Comparison of ENCODE assay signal across 13 cellular contexts in the genomic region with DNA sequence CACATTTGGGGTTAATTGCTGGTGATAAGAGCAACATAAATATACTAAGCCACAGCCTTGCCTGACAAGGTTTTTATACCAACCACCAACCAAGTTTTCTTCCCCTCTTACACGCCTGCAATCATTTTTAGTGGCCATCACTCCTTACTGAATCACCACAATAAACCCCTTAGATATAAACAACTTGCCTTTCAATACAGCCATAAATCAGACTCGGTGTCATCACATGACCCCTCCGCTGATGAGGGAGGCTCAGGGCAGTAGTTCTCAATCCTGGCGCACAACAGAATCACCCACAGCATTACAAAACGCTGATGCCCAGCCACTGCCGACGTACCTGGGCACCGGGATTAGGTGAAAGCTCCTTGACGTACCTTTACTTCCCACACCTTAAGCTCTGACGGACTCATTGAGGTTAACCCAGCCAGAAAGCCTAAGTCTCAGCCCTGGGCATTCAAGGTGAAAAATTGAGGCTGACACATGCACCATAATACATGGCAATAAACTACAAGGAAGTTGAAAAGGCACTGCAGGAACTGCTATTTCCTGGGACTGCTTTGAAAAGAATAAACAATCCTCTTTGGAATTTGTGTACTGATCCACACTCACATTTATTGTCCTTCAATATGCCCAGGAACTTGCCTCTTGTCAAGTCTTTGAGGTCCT. TPM values are rescaled to one million over a fixed set of nuclear protein-coding genes. Genes with fewer than 3 reads are reported as not detected.
DNase-seq lines count a peak whose midpoint lies in the region; ATAC-seq and TF ChIP-seq lines count a peak whose summit lies in the region.
"Had no signal": no experiment of that assay in that cellular context is flagged by ENCODE, and none has a peak within 500 bp of the region (broad histone marks: within the 10 kb centered on the region; RNA-seq: fewer than 3 reads in every experiment).

No MANE protein-coding gene starts in this region.

- peaks cover 0 to 56% (median 24%) of the 10 kb centered on the region in 4 donors for H3K4me1 ChIP-seq in stomach
- H3K4me1 ChIP-seq: suprapubic skin had no signal

- peaks cover 0 to 3% (median 0%) of the 10 kb centered on the region in 3 donors for H3K27me3 ChIP-seq in stomach
- H3K27me3 ChIP-seq: suprapubic skin had no signal

- no peak overlapping the region for H3K27ac Mint-ChIP-seq in T-helper 2 cell treated with Interferon-gamma antibody and Interleukin-4, amounts not matched to agents 5 μg/mL and 100 μg/mL, for 36 hours
- H3K27ac Mint-ChIP-seq: activated CD8-positive, alpha-beta T cell treated with anti-CD3 and anti-CD28 coated beads, Interleukin-2, amount 10 ng/mL, durations not matched to agents 7 days and 5 days had no signal

- H3K27ac ChIP-seq in stomach = peak overlapping the region in 4 of 5 donors; percentile 59 to 82 (median 74)
- H3K27ac ChIP-seq: SJSA1, suprapubic skin had no signal

- no peak overlapping the region for H3K4me3 Mint-ChIP-seq in T-helper 2 cell treated with Interferon-gamma antibody and Interleukin-4, amounts not matched to agents 5 μg/mL and 100 μg/mL, for 36 hours
- H3K4me3 Mint-ChIP-seq: activated CD8-positive, alpha-beta T cell treated with anti-CD3 and anti-CD28 coated beads, Interleukin-2, amount 10 ng/mL, durations not matched to agents 7 days and 5 days had no signal

- WGBS in stomach, 5 donors = 70 to 75% (median 73%) methylated on average over 10 of the region's 10 CpGs

- TF ChIP-seq EP300 in stomach (IDR thresholded peaks at IDR 0.05) = no peak

- H3K9me3 Mint-ChIP-seq in T-helper 2 cell treated with Interferon-gamma antibody and Interleukin-4, amounts not matched to agents 5 μg/mL and 100 μg/mL, for 36 hours = no peaks in the 10 kb centered on the region

- TF ChIP-seq POLR2A in stomach (IDR thresholded peaks at IDR 0.05) = no peak

- ATAC-seq in HG03469 (IDR thresholded peaks at IDR 0.05; ENCODE audit: unreplicated experiment) = no peak
- ATAC-seq: activated CD8-positive, alpha-beta T cell treated with anti-CD3 and anti-CD28 coated beads, Interleukin-2, amount 10 ng/mL, durations not matched to agents 7 days and 5 days had no signal

- H3K4me3 ChIP-seq in stomach = no peak overlapping the region
- H3K4me3 ChIP-seq: SJSA1, suprapubic skin had no signal

- H3K36me3 ChIP-seq in stomach = no peaks in the 10 kb centered on the region
- H3K36me3 ChIP-seq: SJSA1, suprapubic skin had no signal

- no peaks in the 10 kb centered on the region for H3K27me3 Mint-ChIP-seq in T-helper 2 cell treated with Interferon-gamma antibody and Interleukin-4, amounts not matched to agents 5 μg/mL and 100 μg/mL, for 36 hours (ENCODE audit: low read depth)

- H3K4me1 Mint-ChIP-seq in T-helper 2 cell treated with Interferon-gamma antibody and Interleukin-4, amounts not matched to agents 5 μg/mL and 100 μg/mL, for 36 hours (ENCODE audit: low read depth) = peaks cover 2% of the 10 kb centered on the region

- TF ChIP-seq CTCF in stomach (IDR thresholded peaks at IDR 0.05) = no peak

- DNase-seq in ELR (ENCODE audit: low read depth) (peak; percentile 13), NCI-H2227 treated with DMSO at 0.1 percent for 48 hours (lab: John Stamatoyannopoulos, UW) (peak; percentile 29), kidney glomerular epithelial cell (lab: John Stamatoyannopoulos, UW) (peak; percentile 64), stomach (no peak), NCI-H2107 (lab: John Stamatoyannopoulos, UW) (no peak)
- no peak for DNase-seq in T-helper 2 cell treated with Interferon-gamma antibody and Interleukin-4, amounts not matched to agents 5 μg/mL and 100 μg/mL, for 36 hours (ENCODE audit: low spot score)
- DNase-seq: activated CD8-positive, alpha-beta T cell treated with anti-CD3 and anti-CD28 coated beads, Interleukin-2, amount 10 ng/mL, durations not matched to agents 7 days and 5 days; mammary epithelial cell; NCI-H2081 had no signal

- intact Hi-C loops in stomach (cut with DNase I; ENCODE audit: low total_unique reads) = no loop called here

- no peaks in the 10 kb centered on the region for H3K9me3 ChIP-seq in stomach
- H3K9me3 ChIP-seq: SJSA1, suprapubic skin had no signal

- no peaks in the 10 kb centered on the region for H3K36me3 Mint-ChIP-seq in T-helper 2 cell treated with Interferon-gamma antibody and Interleukin-4, amounts not matched to agents 5 μg/mL and 100 μg/mL, for 36 hours (ENCODE audit: low read depth)

RNA-seq across cellular contexts. Expression of gene ADCY5, which starts 17.1 kb away (rescaled TPM):
- 10 to 100 TPM in 4 of 5 donors, 1 to 10 TPM in 1; 6.1 to 79.9 (median 28.3) TPM for total RNA-seq in stomach
- 10 to 100 TPM in 1 of 3 donors, 1 to 10 TPM in 2; 1.8 to 13.1 (median 2.7) TPM for polyA plus RNA-seq in stomach
- total RNA-seq: activated CD8-positive, alpha-beta T cell treated with anti-CD3 and anti-CD28 coated beads, Interleukin-2, amount 10 ng/mL, durations not matched to agents 7 days and 5 days; MCF 10A had no signal

Comparison
In these comparisons a context has a peak if more than half of its experiments do, and no peak if none do; other contexts are left out.
1. DNase-seq: peak in ELR (single experiment), NCI-H2227 treated with DMSO at 0.1 percent for 48 hours (single experiment) and kidney glomerular epithelial cell (single experiment); none in stomach (single experiment), T-helper 2 cell treated with Interferon-gamma antibody and Interleukin-4, amounts not matched to agents 5 μg/mL and 100 μg/mL, for 36 hours (single experiment) and NCI-H2107 (single experiment).